Comparison of ENCODE assay signal across 9 cellular contexts in genomic region chr12:46825526-46826414, GRCh38. TPM values are rescaled to one million over a fixed set of nuclear protein-coding genes. Genes with fewer than 3 reads are reported as not detected.
A peak's percentile ranks its signal among the peaks of the same experiment; 100 is the strongest.
DNase-seq lines count a peak whose midpoint lies in the region; ATAC-seq and TF ChIP-seq lines count a peak whose summit lies in the region.
"Had no signal": no experiment of that assay in that cellular context is flagged by ENCODE, and none has a peak within 500 bp of the region (broad histone marks: within the 10 kb centered on the region; RNA-seq: fewer than 3 reads in every experiment).

TSS of gene SLC38A4 (minus strand) at chr12:46825997. CDS start at chr12:46793071, 32,926 bp downstream.

- peak within 1 kb of the TSS; percentile 79 for H3K4me2 ChIP-seq in osteoblast (ENCODE audit: insufficient read depth, low read length)

- peak within 1 kb of the TSS; percentile 62 for H2AFZ ChIP-seq in osteoblast (ENCODE audit: low read length)

- H3K36me3 ChIP-seq in osteoblast (ENCODE audit: insufficient read depth, low read length), result no peaks in the 10 kb centered on the region

- peaks cover under 1% of the 10 kb centered on the region for H3K4me1 Mint-ChIP-seq in glutamatergic neuron (ENCODE audit: low read depth, unreplicated experiment)

- no peak within 1 kb of the TSS for H3K27ac Mint-ChIP-seq in glutamatergic neuron (ENCODE audit: unreplicated experiment)

- peaks cover 6% of the 10 kb centered on the region for H3K4me1 ChIP-seq in osteoblast (ENCODE audit: insufficient read depth, low read length)

- no peaks in the 10 kb centered on the region for H3K36me3 Mint-ChIP-seq in glutamatergic neuron (ENCODE audit: unreplicated experiment)

- ATAC-seq in HG03280 (IDR thresholded peaks at IDR 0.05; ENCODE audit: unreplicated experiment), result no peak
- no peak for ATAC-seq in HG03095 (IDR thresholded peaks at IDR 0.05; ENCODE audit: unreplicated experiment)

- peaks cover 19% of the 10 kb centered on the region for H3K27me3 ChIP-seq in osteoblast (ENCODE audit: insufficient read depth, low read length)

- peak; percentile 70 for DNase-seq in DMS114 treated with DMSO at 0.1 percent for 48 hours (lab: John Stamatoyannopoulos, UW; ENCODE audit: unreplicated experiment)
- peak; percentile 34 for DNase-seq in SK-N-DZ (ENCODE audit: low spot score)
- DNase-seq in glutamatergic neuron, result peak; percentile 69
- peak; percentile 90 for DNase-seq in osteoblast (ENCODE audit: insufficient read length, low spot score, missing footprints)
- DNase-seq in GM10266 (ENCODE audit: extremely low spot score), result no peak
- DNase-seq in mesenteric fat pad (ENCODE audit: low spot score), result no peak

- no peaks in the 10 kb centered on the region for H3K9me3 Mint-ChIP-seq in glutamatergic neuron (ENCODE audit: unreplicated experiment)

- H3K27ac ChIP-seq in osteoblast (ENCODE audit: low read depth, low read length), result no peak within 1 kb of the TSS
- H3K27ac ChIP-seq: SK-N-MC had no signal

- H3K4me3 ChIP-seq in osteoblast (ENCODE audit: insufficient read depth, low read length), result peak within 1 kb of the TSS; percentile 66
- H3K4me3 ChIP-seq: SK-N-MC had no signal

- peaks cover 3% of the 10 kb centered on the region for H3K27me3 Mint-ChIP-seq in glutamatergic neuron (ENCODE audit: unreplicated experiment)

- H3K9me3 ChIP-seq in osteoblast (ENCODE audit: low read depth, low read length), result no peaks in the 10 kb centered on the region

- no peaks in the 10 kb centered on the region for H4K20me1 ChIP-seq in osteoblast (ENCODE audit: insufficient read depth, low read length)

- peak within 1 kb of the TSS; percentile 88 for H3K4me3 Mint-ChIP-seq in glutamatergic neuron (ENCODE audit: unreplicated experiment)

- H3K79me2 ChIP-seq in osteoblast (ENCODE audit: insufficient read depth, low read length), result no peaks in the 10 kb centered on the region

- TF ChIP-seq CTCF in glutamatergic neuron (IDR thresholded peaks at IDR 0.05; ENCODE audit: partially characterized antibody, unreplicated experiment), result no peak
- TF ChIP-seq CTCF in osteoblast (IDR thresholded peaks at IDR 0.05; ENCODE audit: extremely low read depth, low read depth, low read length), result no peak
- no peak for TF ChIP-seq CTCF in GM10266 (IDR thresholded peaks at IDR 0.05; ENCODE audit: control insufficient read depth, insufficient read depth, low read depth, missing control alignments)

RNA-seq across cellular contexts. Expression of gene SLC38A4, which starts in this region (rescaled TPM):
- 1.6 and 1.9 TPM in 2 replicates for polyA plus RNA-seq in SK-N-DZ (2014; cell fraction: cytosol; rRNA removed)
- 0.93 and 1.1 TPM in 2 replicates for polyA plus RNA-seq in SK-N-DZ (2014; cell fraction: nucleus; rRNA removed)
- total RNA-seq in glutamatergic neuron (ENCODE audit: unreplicated experiment) (0.98 TPM), osteoblast (0.72 and 1.2 TPM in 2 replicates), mesenteric fat pad (0.45 TPM)

Comparison
In these comparisons a context has a peak if more than half of its experiments do, and no peak if none do; other contexts are left out.
1. Peak in DNase-seq in glutamatergic neuron; RNA of the gene not detected or under 1 TPM.
2. DNase-seq: peak in DMS114 treated with DMSO at 0.1 percent for 48 hours (single experiment), SK-N-DZ (single experiment) and osteoblast (single experiment); none in GM10266 (single experiment) and mesenteric fat pad (single experiment).